In the genomic region with DNA sequence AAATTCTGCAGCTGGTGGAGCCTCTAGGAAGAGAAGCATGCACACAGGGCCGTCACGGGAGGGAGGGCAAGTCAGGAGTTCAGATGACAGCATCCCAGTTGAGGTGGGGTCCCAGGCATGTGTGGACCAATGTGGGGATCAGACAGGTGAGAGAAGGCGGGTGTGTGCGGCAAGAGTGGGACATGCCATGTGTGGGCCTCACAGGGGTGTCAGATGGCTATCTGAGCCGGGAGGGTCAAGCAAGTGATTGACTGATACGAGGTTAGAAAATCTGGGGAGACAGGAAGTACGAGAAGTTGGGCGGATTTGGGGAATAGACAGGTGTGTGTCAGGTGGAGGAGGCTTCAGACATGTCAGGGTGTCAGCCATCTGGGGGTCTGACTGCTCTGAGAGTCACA, we compare ENCODE assay signal across 1 cellular context.
TF ChIP-seq lines count a peak whose summit lies in the region.

No MANE protein-coding gene starts in this region.

TF ChIP-seq in GM12878, 131 proteins besides CTCF, POLR2A, EP300 and RAD21:
- TF ChIP-seq MYB (IDR thresholded peaks at IDR 0.05; ENCODE audit: borderline replicate concordance, low read depth, low read length) (no peak), EED (IDR thresholded peaks at IDR 0.05; ENCODE audit: low read depth) (no peak), ATF7 (IDR thresholded peaks at IDR 0.05; ENCODE audit: low read depth) (no peak), CREB1 (IDR thresholded peaks at IDR 0.05; ENCODE audit: low read depth) (no peak), NBN (IDR thresholded peaks at IDR 0.05) (no peak), ETV6 (conservative IDR thresholded peaks at IDR 0.05 in 1 of 2, IDR thresholded peaks at IDR 0.05 in 1 of 2; ENCODE audit: borderline replicate concordance in 1 of 2, low read depth in 1 of 2) (no peak), IKZF2 (IDR thresholded peaks at IDR 0.05) (no peak), LARP7 (IDR thresholded peaks at IDR 0.05) (no peak), SMAD5 (IDR thresholded peaks at IDR 0.05; ENCODE audit: low read depth) (no peak), YY1 (IDR thresholded peaks at IDR 0.05; ENCODE audit: low read depth, low read length) (no peak), TAF1 (IDR thresholded peaks at IDR 0.05; ENCODE audit: borderline replicate concordance, low read depth, low read length) (no peak), MEF2B (IDR thresholded peaks at IDR 0.05; ENCODE audit: partially characterized antibody, poor library complexity, severe bottlenecking) (no peak), JUND (IDR thresholded peaks at IDR 0.05; ENCODE audit: low read depth, low read length) (no peak), BHLHE40 (IDR thresholded peaks at IDR 0.05; ENCODE audit: borderline replicate concordance in 1 of 2, low read depth in 2 of 2, low read length in 1 of 2) (no peak)
- TF ChIP-seq, protein P1, sequence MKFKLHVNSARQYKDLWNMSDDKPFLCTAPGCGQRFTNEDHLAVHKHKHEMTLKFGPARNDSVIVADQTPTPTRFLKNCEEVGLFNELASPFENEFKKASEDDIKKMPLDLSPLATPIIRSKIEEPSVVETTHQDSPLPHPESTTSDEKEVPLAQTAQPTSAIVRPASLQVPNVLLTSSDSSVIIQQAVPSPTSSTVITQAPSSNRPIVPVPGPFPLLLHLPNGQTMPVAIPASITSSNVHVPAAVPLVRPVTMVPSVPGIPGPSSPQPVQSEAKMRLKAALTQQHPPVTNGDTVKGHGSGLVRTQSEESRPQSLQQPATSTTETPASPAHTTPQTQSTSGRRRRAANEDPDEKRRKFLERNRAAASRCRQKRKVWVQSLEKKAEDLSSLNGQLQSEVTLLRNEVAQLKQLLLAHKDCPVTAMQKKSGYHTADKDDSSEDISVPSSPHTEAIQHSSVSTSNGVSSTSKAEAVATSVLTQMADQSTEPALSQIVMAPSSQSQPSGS (IDR thresholded peaks at IDR 0.05; ENCODE audit: low read length) = no peak
- TF ChIP-seq, protein P2, sequence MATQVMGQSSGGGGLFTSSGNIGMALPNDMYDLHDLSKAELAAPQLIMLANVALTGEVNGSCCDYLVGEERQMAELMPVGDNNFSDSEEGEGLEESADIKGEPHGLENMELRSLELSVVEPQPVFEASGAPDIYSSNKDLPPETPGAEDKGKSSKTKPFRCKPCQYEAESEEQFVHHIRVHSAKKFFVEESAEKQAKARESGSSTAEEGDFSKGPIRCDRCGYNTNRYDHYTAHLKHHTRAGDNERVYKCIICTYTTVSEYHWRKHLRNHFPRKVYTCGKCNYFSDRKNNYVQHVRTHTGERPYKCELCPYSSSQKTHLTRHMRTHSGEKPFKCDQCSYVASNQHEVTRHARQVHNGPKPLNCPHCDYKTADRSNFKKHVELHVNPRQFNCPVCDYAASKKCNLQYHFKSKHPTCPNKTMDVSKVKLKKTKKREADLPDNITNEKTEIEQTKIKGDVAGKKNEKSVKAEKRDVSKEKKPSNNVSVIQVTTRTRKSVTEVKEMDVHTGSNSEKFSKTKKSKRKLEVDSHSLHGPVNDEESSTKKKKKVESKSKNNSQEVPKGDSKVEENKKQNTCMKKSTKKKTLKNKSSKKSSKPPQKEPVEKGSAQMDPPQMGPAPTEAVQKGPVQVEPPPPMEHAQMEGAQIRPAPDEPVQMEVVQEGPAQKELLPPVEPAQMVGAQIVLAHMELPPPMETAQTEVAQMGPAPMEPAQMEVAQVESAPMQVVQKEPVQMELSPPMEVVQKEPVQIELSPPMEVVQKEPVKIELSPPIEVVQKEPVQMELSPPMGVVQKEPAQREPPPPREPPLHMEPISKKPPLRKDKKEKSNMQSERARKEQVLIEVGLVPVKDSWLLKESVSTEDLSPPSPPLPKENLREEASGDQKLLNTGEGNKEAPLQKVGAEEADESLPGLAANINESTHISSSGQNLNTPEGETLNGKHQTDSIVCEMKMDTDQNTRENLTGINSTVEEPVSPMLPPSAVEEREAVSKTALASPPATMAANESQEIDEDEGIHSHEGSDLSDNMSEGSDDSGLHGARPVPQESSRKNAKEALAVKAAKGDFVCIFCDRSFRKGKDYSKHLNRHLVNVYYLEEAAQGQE (IDR thresholded peaks at IDR 0.05; ENCODE audit: low read depth, low read length) = no peak
- TF ChIP-seq, protein P3, sequence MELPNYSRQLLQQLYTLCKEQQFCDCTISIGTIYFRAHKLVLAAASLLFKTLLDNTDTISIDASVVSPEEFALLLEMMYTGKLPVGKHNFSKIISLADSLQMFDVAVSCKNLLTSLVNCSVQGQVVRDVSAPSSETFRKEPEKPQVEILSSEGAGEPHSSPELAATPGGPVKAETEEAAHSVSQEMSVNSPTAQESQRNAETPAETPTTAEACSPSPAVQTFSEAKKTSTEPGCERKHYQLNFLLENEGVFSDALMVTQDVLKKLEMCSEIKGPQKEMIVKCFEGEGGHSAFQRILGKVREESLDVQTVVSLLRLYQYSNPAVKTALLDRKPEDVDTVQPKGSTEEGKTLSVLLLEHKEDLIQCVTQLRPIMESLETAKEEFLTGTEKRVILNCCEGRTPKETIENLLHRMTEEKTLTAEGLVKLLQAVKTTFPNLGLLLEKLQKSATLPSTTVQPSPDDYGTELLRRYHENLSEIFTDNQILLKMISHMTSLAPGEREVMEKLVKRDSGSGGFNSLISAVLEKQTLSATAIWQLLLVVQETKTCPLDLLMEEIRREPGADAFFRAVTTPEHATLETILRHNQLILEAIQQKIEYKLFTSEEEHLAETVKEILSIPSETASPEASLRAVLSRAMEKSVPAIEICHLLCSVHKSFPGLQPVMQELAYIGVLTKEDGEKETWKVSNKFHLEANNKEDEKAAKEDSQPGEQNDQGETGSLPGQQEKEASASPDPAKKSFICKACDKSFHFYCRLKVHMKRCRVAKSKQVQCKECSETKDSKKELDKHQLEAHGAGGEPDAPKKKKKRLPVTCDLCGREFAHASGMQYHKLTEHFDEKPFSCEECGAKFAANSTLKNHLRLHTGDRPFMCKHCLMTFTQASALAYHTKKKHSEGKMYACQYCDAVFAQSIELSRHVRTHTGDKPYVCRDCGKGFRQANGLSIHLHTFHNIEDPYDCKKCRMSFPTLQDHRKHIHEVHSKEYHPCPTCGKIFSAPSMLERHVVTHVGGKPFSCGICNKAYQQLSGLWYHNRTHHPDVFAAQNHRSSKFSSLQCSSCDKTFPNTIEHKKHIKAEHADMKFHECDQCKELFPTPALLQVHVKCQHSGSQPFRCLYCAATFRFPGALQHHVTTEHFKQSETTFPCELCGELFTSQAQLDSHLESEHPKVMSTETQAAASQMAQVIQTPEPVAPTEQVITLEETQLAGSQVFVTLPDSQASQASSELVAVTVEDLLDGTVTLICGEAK (IDR thresholded peaks at IDR 0.05; ENCODE audit: borderline replicate concordance) = no peak
- TF ChIP-seq, protein P4, sequence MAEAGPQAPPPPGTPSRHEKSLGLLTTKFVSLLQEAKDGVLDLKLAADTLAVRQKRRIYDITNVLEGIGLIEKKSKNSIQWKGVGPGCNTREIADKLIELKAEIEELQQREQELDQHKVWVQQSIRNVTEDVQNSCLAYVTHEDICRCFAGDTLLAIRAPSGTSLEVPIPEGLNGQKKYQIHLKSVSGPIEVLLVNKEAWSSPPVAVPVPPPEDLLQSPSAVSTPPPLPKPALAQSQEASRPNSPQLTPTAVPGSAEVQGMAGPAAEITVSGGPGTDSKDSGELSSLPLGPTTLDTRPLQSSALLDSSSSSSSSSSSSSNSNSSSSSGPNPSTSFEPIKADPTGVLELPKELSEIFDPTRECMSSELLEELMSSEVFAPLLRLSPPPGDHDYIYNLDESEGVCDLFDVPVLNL (IDR thresholded peaks at IDR 0.05; ENCODE audit: low read depth, low read length) = no peak
TF ChIP-seq in GM12878: peak in this region for 0.
